1 cellular context compared by ENCODE assay signal in the genomic region with DNA sequence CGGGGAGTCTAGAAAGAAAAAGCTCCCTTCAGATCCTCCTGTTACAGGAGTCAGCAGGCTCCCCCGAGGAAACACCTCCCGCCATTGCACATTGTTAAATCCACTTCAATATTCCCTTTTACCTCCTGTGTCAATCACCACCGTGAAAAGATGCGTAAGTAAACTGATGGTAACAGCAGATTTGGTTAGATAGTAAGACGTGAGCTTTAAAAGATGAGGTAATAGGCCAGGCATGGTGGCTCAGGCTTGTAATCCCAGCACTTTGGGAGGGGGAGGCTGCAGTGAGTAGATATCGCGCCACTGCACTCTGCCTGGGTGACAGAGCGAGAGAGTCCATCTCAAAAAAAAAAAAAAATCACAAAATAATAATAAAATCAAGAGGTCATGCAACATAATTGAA.
TF ChIP-seq lines count a peak whose summit lies in the region.

No MANE protein-coding gene starts in this region.

TF ChIP-seq in K562, 482 proteins besides CTCF, POLR2A, EP300 and RAD21 (continues in another document):
- TF ChIP-seq, protein P1, sequence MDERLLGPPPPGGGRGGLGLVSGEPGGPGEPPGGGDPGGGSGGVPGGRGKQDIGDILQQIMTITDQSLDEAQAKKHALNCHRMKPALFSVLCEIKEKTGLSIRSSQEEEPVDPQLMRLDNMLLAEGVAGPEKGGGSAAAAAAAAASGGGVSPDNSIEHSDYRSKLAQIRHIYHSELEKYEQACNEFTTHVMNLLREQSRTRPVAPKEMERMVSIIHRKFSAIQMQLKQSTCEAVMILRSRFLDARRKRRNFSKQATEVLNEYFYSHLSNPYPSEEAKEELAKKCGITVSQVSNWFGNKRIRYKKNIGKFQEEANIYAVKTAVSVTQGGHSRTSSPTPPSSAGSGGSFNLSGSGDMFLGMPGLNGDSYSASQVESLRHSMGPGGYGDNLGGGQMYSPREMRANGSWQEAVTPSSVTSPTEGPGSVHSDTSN (CRISPR knock-in tag; IDR thresholded peaks at IDR 0.05; ENCODE audit: low read depth), result no peak
- TF ChIP-seq, protein P1 (tag; conservative IDR thresholded peaks at IDR 0.05; ENCODE audit: low read depth), result 0 out of 2 replicates have a peak, but pooled peaks have one; percentile 12
- TF ChIP-seq JUND (IDR thresholded peaks at IDR 0.05; ENCODE audit: borderline replicate concordance, low read depth, low read length), result peak; percentile 45; the same call in 1 of the 2 replicates
- peak; percentile 21; the same call in 1 of the 3 replicates for TF ChIP-seq JUND (tag; IDR thresholded peaks at IDR 0.05; ENCODE audit: borderline replicate concordance, low read depth, low read length)
- TF ChIP-seq POLR2AphosphoS5 (IDR thresholded peaks at IDR 0.05; ENCODE audit: control insufficient read depth, insufficient read depth, low read depth, low read length), result no peak
- TF ChIP-seq MEIS2 (IDR thresholded peaks at IDR 0.05; ENCODE audit: partially characterized antibody), result peak; percentile 51
- TF ChIP-seq, protein P2, sequence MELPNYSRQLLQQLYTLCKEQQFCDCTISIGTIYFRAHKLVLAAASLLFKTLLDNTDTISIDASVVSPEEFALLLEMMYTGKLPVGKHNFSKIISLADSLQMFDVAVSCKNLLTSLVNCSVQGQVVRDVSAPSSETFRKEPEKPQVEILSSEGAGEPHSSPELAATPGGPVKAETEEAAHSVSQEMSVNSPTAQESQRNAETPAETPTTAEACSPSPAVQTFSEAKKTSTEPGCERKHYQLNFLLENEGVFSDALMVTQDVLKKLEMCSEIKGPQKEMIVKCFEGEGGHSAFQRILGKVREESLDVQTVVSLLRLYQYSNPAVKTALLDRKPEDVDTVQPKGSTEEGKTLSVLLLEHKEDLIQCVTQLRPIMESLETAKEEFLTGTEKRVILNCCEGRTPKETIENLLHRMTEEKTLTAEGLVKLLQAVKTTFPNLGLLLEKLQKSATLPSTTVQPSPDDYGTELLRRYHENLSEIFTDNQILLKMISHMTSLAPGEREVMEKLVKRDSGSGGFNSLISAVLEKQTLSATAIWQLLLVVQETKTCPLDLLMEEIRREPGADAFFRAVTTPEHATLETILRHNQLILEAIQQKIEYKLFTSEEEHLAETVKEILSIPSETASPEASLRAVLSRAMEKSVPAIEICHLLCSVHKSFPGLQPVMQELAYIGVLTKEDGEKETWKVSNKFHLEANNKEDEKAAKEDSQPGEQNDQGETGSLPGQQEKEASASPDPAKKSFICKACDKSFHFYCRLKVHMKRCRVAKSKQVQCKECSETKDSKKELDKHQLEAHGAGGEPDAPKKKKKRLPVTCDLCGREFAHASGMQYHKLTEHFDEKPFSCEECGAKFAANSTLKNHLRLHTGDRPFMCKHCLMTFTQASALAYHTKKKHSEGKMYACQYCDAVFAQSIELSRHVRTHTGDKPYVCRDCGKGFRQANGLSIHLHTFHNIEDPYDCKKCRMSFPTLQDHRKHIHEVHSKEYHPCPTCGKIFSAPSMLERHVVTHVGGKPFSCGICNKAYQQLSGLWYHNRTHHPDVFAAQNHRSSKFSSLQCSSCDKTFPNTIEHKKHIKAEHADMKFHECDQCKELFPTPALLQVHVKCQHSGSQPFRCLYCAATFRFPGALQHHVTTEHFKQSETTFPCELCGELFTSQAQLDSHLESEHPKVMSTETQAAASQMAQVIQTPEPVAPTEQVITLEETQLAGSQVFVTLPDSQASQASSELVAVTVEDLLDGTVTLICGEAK (IDR thresholded peaks at IDR 0.05), result no peak
- TF ChIP-seq, protein P2 (CRISPR knock-in tag; IDR thresholded peaks at IDR 0.05), result no peak
- TF ChIP-seq, protein P3, sequence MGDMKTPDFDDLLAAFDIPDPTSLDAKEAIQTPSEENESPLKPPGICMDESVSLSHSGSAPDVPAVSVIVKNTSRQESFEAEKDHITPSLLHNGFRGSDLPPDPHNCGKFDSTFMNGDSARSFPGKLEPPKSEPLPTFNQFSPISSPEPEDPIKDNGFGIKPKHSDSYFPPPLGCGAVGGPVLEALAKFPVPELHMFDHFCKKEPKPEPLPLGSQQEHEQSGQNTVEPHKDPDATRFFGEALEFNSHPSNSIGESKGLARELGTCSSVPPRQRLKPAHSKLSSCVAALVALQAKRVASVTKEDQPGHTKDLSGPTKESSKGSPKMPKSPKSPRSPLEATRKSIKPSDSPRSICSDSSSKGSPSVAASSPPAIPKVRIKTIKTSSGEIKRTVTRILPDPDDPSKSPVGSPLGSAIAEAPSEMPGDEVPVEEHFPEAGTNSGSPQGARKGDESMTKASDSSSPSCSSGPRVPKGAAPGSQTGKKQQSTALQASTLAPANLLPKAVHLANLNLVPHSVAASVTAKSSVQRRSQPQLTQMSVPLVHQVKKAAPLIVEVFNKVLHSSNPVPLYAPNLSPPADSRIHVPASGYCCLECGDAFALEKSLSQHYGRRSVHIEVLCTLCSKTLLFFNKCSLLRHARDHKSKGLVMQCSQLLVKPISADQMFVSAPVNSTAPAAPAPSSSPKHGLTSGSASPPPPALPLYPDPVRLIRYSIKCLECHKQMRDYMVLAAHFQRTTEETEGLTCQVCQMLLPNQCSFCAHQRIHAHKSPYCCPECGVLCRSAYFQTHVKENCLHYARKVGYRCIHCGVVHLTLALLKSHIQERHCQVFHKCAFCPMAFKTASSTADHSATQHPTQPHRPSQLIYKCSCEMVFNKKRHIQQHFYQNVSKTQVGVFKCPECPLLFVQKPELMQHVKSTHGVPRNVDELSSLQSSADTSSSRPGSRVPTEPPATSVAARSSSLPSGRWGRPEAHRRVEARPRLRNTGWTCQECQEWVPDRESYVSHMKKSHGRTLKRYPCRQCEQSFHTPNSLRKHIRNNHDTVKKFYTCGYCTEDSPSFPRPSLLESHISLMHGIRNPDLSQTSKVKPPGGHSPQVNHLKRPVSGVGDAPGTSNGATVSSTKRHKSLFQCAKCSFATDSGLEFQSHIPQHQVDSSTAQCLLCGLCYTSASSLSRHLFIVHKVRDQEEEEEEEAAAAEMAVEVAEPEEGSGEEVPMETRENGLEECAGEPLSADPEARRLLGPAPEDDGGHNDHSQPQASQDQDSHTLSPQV (IDR thresholded peaks at IDR 0.05), result no peak
- no peak for TF ChIP-seq RUNX1 (IDR thresholded peaks at IDR 0.05; ENCODE audit: low read depth)
- peak; percentile 47; the same call in 1 of the 2 replicates for TF ChIP-seq CBFA2T3 (IDR thresholded peaks at IDR 0.05)
- peak; percentile 49 for TF ChIP-seq CXXC5 (CRISPR knock-in tag; IDR thresholded peaks at IDR 0.05)
- TF ChIP-seq NCOR1 (IDR thresholded peaks at IDR 0.05), result peak; percentile 8; the same call in 1 of the 2 replicates
- no peak for TF ChIP-seq CSDE1 (IDR thresholded peaks at IDR 0.05)
- no peak for TF ChIP-seq GTF2F1 (IDR thresholded peaks at IDR 0.05; ENCODE audit: low read depth, low read length)
- TF ChIP-seq HIVEP1 (CRISPR knock-in tag; IDR thresholded peaks at IDR 0.05), result no peak
- TF ChIP-seq TCF3 (CRISPR knock-in tag; IDR thresholded peaks at IDR 0.05), result peak; percentile 20; the same call in 1 of the 2 replicates
- peak; percentile 76 for TF ChIP-seq ATF7 (IDR thresholded peaks at IDR 0.05)
- TF ChIP-seq ARID1B (IDR thresholded peaks at IDR 0.05), result peak; percentile 58; the same call in 1 of the 2 replicates
- no peak for TF ChIP-seq PTRF (tag; IDR thresholded peaks at IDR 0.05)
- peak; percentile 50 for TF ChIP-seq DPF2 (IDR thresholded peaks at IDR 0.05)
- TF ChIP-seq IFI16 (CRISPR knock-in tag; IDR thresholded peaks at IDR 0.05), result no peak
- TF ChIP-seq NRF1 (conservative IDR thresholded peaks at IDR 0.05 in 1 of 2, IDR thresholded peaks at IDR 0.05 in 1 of 2), result peak in 1 of 2 experiments; percentile 16; a peak in 1 of 4 replicates
- TF ChIP-seq CTBP1 (IDR thresholded peaks at IDR 0.05; ENCODE audit: borderline replicate concordance), result no peak
- TF ChIP-seq, protein P4, sequence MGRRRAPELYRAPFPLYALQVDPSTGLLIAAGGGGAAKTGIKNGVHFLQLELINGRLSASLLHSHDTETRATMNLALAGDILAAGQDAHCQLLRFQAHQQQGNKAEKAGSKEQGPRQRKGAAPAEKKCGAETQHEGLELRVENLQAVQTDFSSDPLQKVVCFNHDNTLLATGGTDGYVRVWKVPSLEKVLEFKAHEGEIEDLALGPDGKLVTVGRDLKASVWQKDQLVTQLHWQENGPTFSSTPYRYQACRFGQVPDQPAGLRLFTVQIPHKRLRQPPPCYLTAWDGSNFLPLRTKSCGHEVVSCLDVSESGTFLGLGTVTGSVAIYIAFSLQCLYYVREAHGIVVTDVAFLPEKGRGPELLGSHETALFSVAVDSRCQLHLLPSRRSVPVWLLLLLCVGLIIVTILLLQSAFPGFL (CRISPR knock-in tag; IDR thresholded peaks at IDR 0.05), result no peak
- TF ChIP-seq TAL1 (IDR thresholded peaks at IDR 0.05), result peak; percentile 46; the same call in 1 of the 2 replicates
- TF ChIP-seq KHSRP (IDR thresholded peaks at IDR 0.05), result no peak
- no peak for TF ChIP-seq CHD1 (IDR thresholded peaks at IDR 0.05; ENCODE audit: low read length)
- 0 out of 2 replicates have a peak, but pooled peaks have one; percentile 20 for TF ChIP-seq TEAD4 (IDR thresholded peaks at IDR 0.05; ENCODE audit: low read length)
- no peak for TF ChIP-seq TEAD4 (CRISPR knock-in tag; IDR thresholded peaks at IDR 0.05; ENCODE audit: borderline replicate concordance)
- TF ChIP-seq, protein P5, sequence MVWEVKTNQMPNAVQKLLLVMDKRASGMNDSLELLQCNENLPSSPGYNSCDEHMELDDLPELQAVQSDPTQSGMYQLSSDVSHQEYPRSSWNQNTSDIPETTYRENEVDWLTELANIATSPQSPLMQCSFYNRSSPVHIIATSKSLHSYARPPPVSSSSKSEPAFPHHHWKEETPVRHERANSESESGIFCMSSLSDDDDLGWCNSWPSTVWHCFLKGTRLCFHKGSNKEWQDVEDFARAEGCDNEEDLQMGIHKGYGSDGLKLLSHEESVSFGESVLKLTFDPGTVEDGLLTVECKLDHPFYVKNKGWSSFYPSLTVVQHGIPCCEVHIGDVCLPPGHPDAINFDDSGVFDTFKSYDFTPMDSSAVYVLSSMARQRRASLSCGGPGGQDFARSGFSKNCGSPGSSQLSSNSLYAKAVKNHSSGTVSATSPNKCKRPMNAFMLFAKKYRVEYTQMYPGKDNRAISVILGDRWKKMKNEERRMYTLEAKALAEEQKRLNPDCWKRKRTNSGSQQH (CRISPR knock-in tag; IDR thresholded peaks at IDR 0.05), result no peak
- no peak for TF ChIP-seq DMBX1 (CRISPR knock-in tag; IDR thresholded peaks at IDR 0.05; ENCODE audit: borderline replicate concordance)
- no peak for TF ChIP-seq PHB2 (IDR thresholded peaks at IDR 0.05; ENCODE audit: low read depth)
- TF ChIP-seq, protein P6, sequence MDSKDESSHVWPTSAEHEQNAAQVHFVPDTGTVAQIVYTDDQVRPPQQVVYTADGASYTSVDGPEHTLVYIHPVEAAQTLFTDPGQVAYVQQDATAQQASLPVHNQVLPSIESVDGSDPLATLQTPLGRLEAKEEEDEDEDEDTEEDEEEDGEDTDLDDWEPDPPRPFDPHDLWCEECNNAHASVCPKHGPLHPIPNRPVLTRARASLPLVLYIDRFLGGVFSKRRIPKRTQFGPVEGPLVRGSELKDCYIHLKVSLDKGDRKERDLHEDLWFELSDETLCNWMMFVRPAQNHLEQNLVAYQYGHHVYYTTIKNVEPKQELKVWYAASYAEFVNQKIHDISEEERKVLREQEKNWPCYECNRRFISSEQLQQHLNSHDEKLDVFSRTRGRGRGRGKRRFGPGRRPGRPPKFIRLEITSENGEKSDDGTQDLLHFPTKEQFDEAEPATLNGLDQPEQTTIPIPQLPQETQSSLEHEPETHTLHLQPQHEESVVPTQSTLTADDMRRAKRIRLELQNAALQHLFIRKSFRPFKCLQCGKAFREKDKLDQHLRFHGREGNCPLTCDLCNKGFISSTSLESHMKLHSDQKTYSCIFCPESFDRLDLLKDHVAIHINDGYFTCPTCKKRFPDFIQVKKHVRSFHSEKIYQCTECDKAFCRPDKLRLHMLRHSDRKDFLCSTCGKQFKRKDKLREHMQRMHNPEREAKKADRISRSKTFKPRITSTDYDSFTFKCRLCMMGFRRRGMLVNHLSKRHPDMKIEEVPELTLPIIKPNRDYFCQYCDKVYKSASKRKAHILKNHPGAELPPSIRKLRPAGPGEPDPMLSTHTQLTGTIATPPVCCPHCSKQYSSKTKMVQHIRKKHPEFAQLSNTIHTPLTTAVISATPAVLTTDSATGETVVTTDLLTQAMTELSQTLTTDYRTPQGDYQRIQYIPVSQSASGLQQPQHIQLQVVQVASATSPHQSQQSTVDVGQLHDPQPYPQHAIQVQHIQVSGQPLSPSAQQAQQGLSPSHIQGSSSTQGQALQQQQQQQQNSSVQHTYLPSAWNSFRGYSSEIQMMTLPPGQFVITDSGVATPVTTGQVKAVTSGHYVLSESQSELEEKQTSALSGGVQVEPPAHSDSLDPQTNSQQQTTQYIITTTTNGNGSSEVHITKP (IDR thresholded peaks at IDR 0.05; ENCODE audit: partially characterized antibody), result no peak
- TF ChIP-seq ZFP30 (CRISPR knock-in tag; IDR thresholded peaks at IDR 0.05; ENCODE audit: borderline replicate concordance), result no peak
- no peak for TF ChIP-seq CHD4 (IDR thresholded peaks at IDR 0.05; ENCODE audit: insufficient read depth, insufficient replicate concordance, low read depth, low read length, poor library complexity, severe bottlenecking)
